In genomic region chr1:43973981-43974442, GRCh38 we compare ENCODE assay signal across 1 cellular context.
TF ChIP-seq lines count a peak whose summit lies in the region.

No MANE protein-coding gene starts in this region.

TF ChIP-seq in endothelial cell of umbilical vein, 7 proteins besides CTCF, POLR2A, EP300 and RAD21:
- TF ChIP-seq MYC (IDR thresholded peaks at IDR 0.05; ENCODE audit: low read depth, low read length): no peak
- TF ChIP-seq JUN (IDR thresholded peaks at IDR 0.05; ENCODE audit: borderline replicate concordance, insufficient read depth, insufficient read length, low read depth): no peak
- no peak for TF ChIP-seq FOS (IDR thresholded peaks at IDR 0.05; ENCODE audit: borderline replicate concordance, insufficient read depth, low read length)
- TF ChIP-seq MAX (IDR thresholded peaks at IDR 0.05; ENCODE audit: insufficient read depth, insufficient read length): no peak
